9 cellular contexts compared by ENCODE assay signal in the genomic region with DNA sequence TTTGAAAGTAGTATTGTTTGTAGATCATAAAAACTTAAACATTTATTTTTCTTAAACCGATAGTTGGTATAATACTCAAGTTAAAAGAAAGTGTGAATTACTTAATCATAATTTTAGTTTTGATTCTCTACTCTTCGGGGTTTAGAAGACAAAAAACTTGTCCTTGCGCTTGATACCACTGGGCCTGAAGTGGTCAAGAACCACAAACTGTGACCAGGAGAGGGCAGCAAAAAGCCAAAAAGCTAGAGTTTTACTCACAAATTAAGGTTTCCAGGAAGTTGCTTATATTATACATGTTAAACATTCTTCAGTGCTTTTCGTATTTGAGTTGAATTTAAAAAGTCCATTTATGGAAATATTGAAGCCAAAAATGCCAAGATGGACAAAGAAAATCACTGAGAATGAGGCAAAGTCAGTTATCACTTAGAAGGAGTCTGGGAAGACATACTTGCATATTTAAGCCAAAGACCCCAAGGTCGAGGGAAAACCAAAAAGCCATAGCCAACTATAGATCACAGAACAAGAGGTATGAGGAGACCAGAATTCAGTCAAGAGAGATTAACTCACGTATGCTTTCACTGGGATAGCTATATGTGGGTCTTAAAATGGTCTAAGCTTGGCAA. TPM values are rescaled to one million over a fixed set of nuclear protein-coding genes. Genes with fewer than 3 reads are reported as not detected.
DNase-seq lines count a peak whose midpoint lies in the region; ATAC-seq and TF ChIP-seq lines count a peak whose summit lies in the region.
"Had no signal": no experiment of that assay in that cellular context is flagged by ENCODE, and none has a peak within 500 bp of the region (broad histone marks: within the 10 kb centered on the region; RNA-seq: fewer than 3 reads in every experiment).

No MANE protein-coding gene starts in this region.

- H3K4me1 ChIP-seq in cardiac muscle cell (ENCODE audit: low read depth) (no peaks in the 10 kb centered on the region), lower lobe of right lung (no peaks in the 10 kb centered on the region)

- ATAC-seq in Right ventricle myocardium inferior (no peak), lower lobe of right lung (no peak), GM19324 (IDR thresholded peaks at IDR 0.05; ENCODE audit: low FRiP score, unreplicated experiment) (no peak)

- peak; percentile 59 to 63 for DNase-seq in cardiac muscle cell (ENCODE audit: low read depth in 1 of 2, low spot score in 1 of 2)
- no peak for DNase-seq in Right ventricle myocardium inferior (ENCODE audit: missing footprints)
- peak; percentile 51 for DNase-seq in MV-4-11 (lab: John Stamatoyannopoulos, UW)
- peak; percentile 48 for DNase-seq in amniotic epithelial cell (ENCODE audit: low read depth)
- DNase-seq in lower lobe of right lung, result no peak
- DNase-seq in activated effector memory CD4-positive, alpha-beta T cell treated with anti-CD3 and anti-CD28 coated beads, Interleukin-2, amount 50 U/mL, for 16 hours, result no peak
- no peak for DNase-seq in GM19238 (ENCODE audit: insufficient read length, low spot score)
- DNase-seq: activated naive CD8-positive, alpha-beta T cell treated with anti-CD3 and anti-CD28 coated beads, Interleukin-2, amount 10 ng/mL, durations not matched to agents 7 days and 5 days had no signal

- H3K4me3 ChIP-seq in cardiac muscle cell (no peak overlapping the region), lower lobe of right lung (no peak overlapping the region)

- no peaks in the 10 kb centered on the region for H3K27me3 ChIP-seq in cardiac muscle cell
- H3K27me3 ChIP-seq in lower lobe of right lung (ENCODE audit: low read depth), result no peaks in the 10 kb centered on the region

- TF ChIP-seq CTCF in cardiac muscle cell (IDR thresholded peaks at IDR 0.05; ENCODE audit: low read depth, low read length) (peak; percentile 72), lower lobe of right lung (IDR thresholded peaks at IDR 0.05) (peak; percentile 51)

- intact Hi-C loops in Right ventricle myocardium inferior (cut with DNase I), result loop anchor here (2.0 kb wide), 1 partner anchor 689 kb away; no protein-coding TSS in a partner anchor
- intact Hi-C loops in lower lobe of right lung (cut with DNase I), result no loop called here

- H3K9me3 ChIP-seq in cardiac muscle cell (ENCODE audit: low read depth) (no peaks in the 10 kb centered on the region), lower lobe of right lung (no peaks in the 10 kb centered on the region)

- H3K36me3 ChIP-seq in cardiac muscle cell (peaks cover 1% of the 10 kb centered on the region), lower lobe of right lung (peaks cover 8% of the 10 kb centered on the region)

- no peak overlapping the region for H3K27ac ChIP-seq in cardiac muscle cell
- H3K27ac ChIP-seq in lower lobe of right lung, result no peak overlapping the region

RNA-seq across cellular contexts. Expression of gene EFCAB7, which starts 34.2 kb away (rescaled TPM):
- total RNA-seq in cardiac muscle cell (6.2 and 6.8 TPM in 2 replicates), Right ventricle myocardium inferior (9.0 TPM), lower lobe of right lung (6.9 TPM)
- polyA plus RNA-seq in cardiac muscle cell, result 10.6 and 12.5 TPM in 2 replicates

RNA-seq across cellular contexts. Expression of gene ITGB3BP, which starts 34.5 kb away (rescaled TPM):
- total RNA-seq in cardiac muscle cell (5.1 and 10.0 TPM in 2 replicates), Right ventricle myocardium inferior (9.3 TPM), lower lobe of right lung (18.5 TPM)
- polyA plus RNA-seq in cardiac muscle cell, result 21.0 and 22.0 TPM in 2 replicates

RNA-seq across cellular contexts. Expression of gene PGM1, which starts 35.7 kb away (rescaled TPM):
- total RNA-seq in cardiac muscle cell, result 344 and 361 TPM in 2 replicates
- polyA plus RNA-seq in cardiac muscle cell, result 264 and 277 TPM in 2 replicates
- total RNA-seq in Right ventricle myocardium inferior, result 281 TPM
- 49.8 TPM for total RNA-seq in lower lobe of right lung

Comparison
In these comparisons a context has a peak if more than half of its experiments do, and no peak if none do; other contexts are left out.
1. DNase-seq: peak in cardiac muscle cell (2 of 2), MV-4-11 (single experiment) and amniotic epithelial cell (single experiment); none in Right ventricle myocardium inferior (single experiment), lower lobe of right lung (single experiment), activated effector memory CD4-positive, alpha-beta T cell treated with anti-CD3 and anti-CD28 coated beads, Interleukin-2, amount 50 U/mL, for 16 hours (single experiment) and GM19238 (single experiment).